ENCODE assay signal across 27 cellular contexts in the genomic region with DNA sequence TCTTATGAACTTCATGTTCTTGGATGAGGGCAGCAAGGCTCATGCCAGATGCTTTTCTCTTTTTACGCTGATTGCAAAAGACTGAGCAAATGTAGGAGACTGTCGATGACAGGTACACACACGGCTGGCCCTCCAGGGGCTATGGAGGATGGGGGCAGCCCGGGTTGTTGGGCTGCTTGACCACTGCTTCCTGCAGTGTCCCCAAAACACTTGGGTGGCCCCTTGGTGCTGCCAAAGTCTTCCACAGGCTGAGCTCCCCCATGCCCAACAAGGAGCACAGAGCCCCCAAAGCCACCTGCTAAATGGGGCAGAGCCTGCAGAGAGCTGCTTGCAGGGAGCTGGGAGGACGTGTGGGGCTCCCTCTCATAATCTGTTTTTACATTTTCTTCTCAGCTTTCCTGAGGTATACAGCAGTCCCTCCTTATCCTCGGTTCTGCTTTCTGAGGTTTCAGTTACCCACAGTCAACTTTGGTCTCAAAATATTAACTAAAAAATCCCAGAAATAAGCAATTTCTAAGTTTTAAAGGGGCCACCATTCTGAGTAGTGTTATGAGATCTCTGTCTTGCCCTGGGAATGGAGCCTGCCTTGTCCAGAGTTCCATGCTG. TPM values are rescaled to one million over a fixed set of nuclear protein-coding genes. Genes with fewer than 3 reads are reported as not detected.
"Had no signal": no experiment of that assay in that cellular context is flagged by ENCODE, and none has a peak within 500 bp of the region (broad histone marks: within the 10 kb centered on the region; RNA-seq: fewer than 3 reads in every experiment).

No MANE protein-coding gene starts in this region.

- H3K27me3 ChIP-seq: hepatocyte, neutrophil, right lobe of liver had no signal

- H3K4me3 ChIP-seq: hepatocyte, right lobe of liver, spleen, stomach, thoracic aorta, transverse colon had no signal

- H3K36me3 ChIP-seq: neutrophil, right lobe of liver, spleen, stomach, thoracic aorta, transverse colon had no signal

- ATAC-seq: left lobe of liver; naive thymus-derived CD8-positive, alpha-beta T cell; right lobe of liver had no signal

- H3K4me1 ChIP-seq: right lobe of liver, spleen, stomach, transverse colon had no signal

- H3K36me3 Mint-ChIP-seq: naive thymus-derived CD8-positive, alpha-beta T cell had no signal

- H3K27ac ChIP-seq: hepatocyte, neutrophil, right lobe of liver, spleen, stomach, thoracic aorta, transverse colon had no signal

- H3K27ac Mint-ChIP-seq: naive thymus-derived CD8-positive, alpha-beta T cell had no signal

- H3K9me3 ChIP-seq: neutrophil, right lobe of liver, transverse colon had no signal

- H3K4me3 Mint-ChIP-seq: naive thymus-derived CD8-positive, alpha-beta T cell had no signal

- DNase-seq: dermis blood vessel endothelial cell; erythroblast; foreskin melanocyte; mammary epithelial cell; naive thymus-derived CD8-positive, alpha-beta T cell; posterior cingulate gyrus; right lobe of liver; spleen; stimulated activated CD4-positive, alpha-beta T cell treated with anti-CD3 and anti-CD28 coated beads, Interleukin-15, amount 100 ng/mL, for 24 hours; stimulated activated CD4-positive, alpha-beta T cell treated with anti-CD3 and anti-CD28 coated beads, Interleukin-1b, Interleukin-23, amount 100 ng/mL, for 48 hours; stimulated activated CD4-positive, alpha-beta T cell treated with anti-CD3 and anti-CD28 coated beads, Interleukin-4, amount 100 ng/mL, for 24 hours; stimulated activated naive CD4-positive, alpha-beta T cell; stomach; substantia nigra; transverse colon had no signal

RNA-seq across cellular contexts. Expression of a gene that starts 7.3 kb away (rescaled TPM):
- total RNA-seq: dermis blood vessel endothelial cell; endothelial cell of umbilical vein; hepatocyte; left lobe of liver; lower leg skin; mammary epithelial cell; mesenteric fat pad; mononuclear cell; naive thymus-derived CD8-positive, alpha-beta T cell; osteoblast; right lobe of liver; skeletal muscle tissue; spleen; stomach; thoracic aorta; transverse colon; ureter had no signal
- polyA plus RNA-seq: endothelial cell of umbilical vein; hepatocyte; mammary epithelial cell; naive thymus-derived CD8-positive, alpha-beta T cell; neural cell; spleen; stomach had no signal
